19 cellular contexts compared by ENCODE assay signal in the genomic region with DNA sequence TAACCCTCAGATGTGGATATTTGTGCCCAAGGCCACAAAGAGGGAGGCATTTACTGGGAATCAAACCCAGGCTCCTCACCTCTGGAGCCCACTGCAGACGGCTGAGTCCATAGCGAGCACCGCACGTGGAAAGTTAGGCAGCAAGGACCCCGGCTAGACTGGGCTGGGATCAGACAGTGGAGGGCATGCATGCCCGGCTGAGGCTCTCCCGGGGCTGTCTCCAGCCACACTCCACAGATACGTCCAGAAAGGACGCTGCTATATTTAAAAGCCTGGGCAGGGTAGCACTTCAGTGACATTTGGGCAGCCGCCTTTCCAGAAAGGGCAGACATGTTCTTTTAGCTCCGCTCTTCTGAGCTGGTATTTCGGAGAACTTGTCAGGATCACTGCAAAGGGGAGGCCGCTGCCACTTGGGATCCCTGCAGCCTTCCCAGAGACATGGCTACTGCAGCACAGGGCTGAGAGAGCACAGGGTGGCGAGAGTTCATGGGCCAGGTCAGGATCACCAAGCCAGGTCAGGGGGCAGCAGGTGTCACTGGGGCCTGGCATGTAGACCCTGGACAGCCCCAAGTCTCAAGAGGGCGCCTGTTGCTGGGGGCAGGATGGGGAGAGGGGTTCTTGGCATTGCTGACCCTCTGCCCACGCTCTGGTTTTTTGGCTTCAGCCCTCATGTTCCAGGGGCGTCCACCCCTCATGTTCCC.
DNase-seq lines count a peak whose midpoint lies in the region; ATAC-seq and TF ChIP-seq lines count a peak whose summit lies in the region.
"Had no signal": no experiment of that assay in that cellular context is flagged by ENCODE, and none has a peak within 500 bp of the region (broad histone marks: within the 10 kb centered on the region; RNA-seq: fewer than 3 reads in every experiment).

No MANE protein-coding gene starts in this region.

- H3K36me3 ChIP-seq in HEK293 (ENCODE audit: control insufficient read depth in 2 of 2, insufficient read depth in 1 of 2, low read length in 2 of 2) = no peaks in the 10 kb centered on the region
- H3K36me3 ChIP-seq: BLaER1 had no signal

- ATAC-seq in Right ventricle myocardium superior (ENCODE audit: poor library complexity) (peak; percentile 90), left cardiac atrium (no peak), HG03460 (IDR thresholded peaks at IDR 0.05; ENCODE audit: unreplicated experiment) (no peak), HG03280 (IDR thresholded peaks at IDR 0.05; ENCODE audit: unreplicated experiment) (no peak), HG02610 (IDR thresholded peaks at IDR 0.05; ENCODE audit: unreplicated experiment) (no peak)
- ATAC-seq: GM23338 had no signal

- H3K4me3 Mint-ChIP-seq in brain = no peak overlapping the region
- H3K4me3 Mint-ChIP-seq in nephron progenitor cell = no peak overlapping the region
- H3K4me3 Mint-ChIP-seq: CD4-positive, alpha-beta memory T cell; GM23338; HFFc6 had no signal

- intact Hi-C loops in Right ventricle myocardium superior (cut with DNase I) = no loop called here
- intact Hi-C loops in left cardiac atrium (cut with DNase I) = no loop called here

- H3K27me3 Mint-ChIP-seq in brain (peaks cover 6% of the 10 kb centered on the region), nephron progenitor cell (ENCODE audit: low read depth, poor library complexity) (peaks cover 14% of the 10 kb centered on the region)

- POLR2A ChIA-PET in HEK293 (lab: Yijun Ruan, JAX) = no interaction called here

- H3K36me3 Mint-ChIP-seq in brain (peaks cover 39% of the 10 kb centered on the region), nephron progenitor cell (ENCODE audit: low read depth) (no peaks in the 10 kb centered on the region)
- H3K36me3 Mint-ChIP-seq: CD14-positive monocyte; CD4-positive, alpha-beta memory T cell had no signal

- no peak overlapping the region for H3K27ac ChIP-seq in HEK293 (ENCODE audit: extremely low read depth, low read depth, low read length)
- H3K27ac ChIP-seq: BLaER1 had no signal

- no peak for DNase-seq in Right ventricle myocardium superior
- DNase-seq in left cardiac atrium = no peak
- DNase-seq in nephron progenitor cell = no peak
- DNase-seq: 8988T; CD4-positive, alpha-beta memory T cell; DMS153; DMS79; GDM1; HCEC 1CT; HFFc6; IMR-90 had no signal

- no peaks in the 10 kb centered on the region for H3K9me3 ChIP-seq in HEK293 (ENCODE audit: control insufficient read depth, insufficient read depth, low read depth, low read length)

- TF ChIP-seq CTCF in HEK293 (tag by site-specific recombination; IDR thresholded peaks at IDR 0.05) (no peak), brain (conservative IDR thresholded peaks at IDR 0.05) (no peak), nephron progenitor cell (IDR thresholded peaks at IDR 0.05) (no peak)

- H3K27ac Mint-ChIP-seq in brain (peak overlapping the region in 4 of 5 experiments; percentile 22 to 92 (median 54)), nephron progenitor cell (peak overlapping the region; percentile 39)
- H3K27ac Mint-ChIP-seq: GM23338, HFFc6 had no signal

- peaks cover 10 to 37% (median 26%) of the 10 kb centered on the region in 5 experiments for H3K9me3 Mint-ChIP-seq in brain
- peaks cover 19% of the 10 kb centered on the region for H3K9me3 Mint-ChIP-seq in nephron progenitor cell

- CTCF ChIA-PET in HEK293 (lab: Yijun Ruan, JAX) = no interaction called here

- H3K4me3 ChIP-seq in HEK293 (ENCODE audit: low read depth, low read length) = no peak overlapping the region
- H3K4me3 ChIP-seq: BLaER1, GM23338 had no signal

- H3K4me1 Mint-ChIP-seq in brain (peaks cover 54% of the 10 kb centered on the region), nephron progenitor cell (no peaks in the 10 kb centered on the region)
- H3K4me1 Mint-ChIP-seq: CD4-positive, alpha-beta memory T cell had no signal

- H3K4me1 ChIP-seq in HEK293 (ENCODE audit: control insufficient read depth, insufficient read depth, low read length) = no peaks in the 10 kb centered on the region

TF ChIP-seq in HEK293, 187 proteins besides CTCF, POLR2A, EP300 and RAD21:
- TF ChIP-seq SCRT2 (tag by site-specific recombination; IDR thresholded peaks at IDR 0.05) (0 out of 2 replicates have a peak, but pooled peaks have one; percentile 11), ZSCAN23 (tag by site-specific recombination; IDR thresholded peaks at IDR 0.05) (no peak)
